In genomic region chr1:3902111-3902511, GRCh38 we compare ENCODE assay signal across 10 cellular contexts. TPM values are rescaled to one million over a fixed set of nuclear protein-coding genes. Genes with fewer than 3 reads are reported as not detected.
A peak's percentile ranks its signal among the peaks of the same experiment; 100 is the strongest.
DNase-seq lines count a peak whose midpoint lies in the region; ATAC-seq and TF ChIP-seq lines count a peak whose summit lies in the region.
"Had no signal": no experiment of that assay in that cellular context is flagged by ENCODE, and none has a peak within 500 bp of the region (broad histone marks: within the 10 kb centered on the region; RNA-seq: fewer than 3 reads in every experiment).

No MANE protein-coding gene starts in this region.

- no peak overlapping the region for H3K27ac Mint-ChIP-seq in glutamatergic neuron (ENCODE audit: unreplicated experiment)
- peak overlapping the region; percentile 59 to 85 for H3K27ac Mint-ChIP-seq in stimulated activated naive CD8-positive, alpha-beta T cell treated with anti-CD3 and anti-CD28 coated beads, Interleukin-15, amount 100 ng/mL, for 72 hours

- peak overlapping the region; percentile 52 for H3K4me3 Mint-ChIP-seq in glutamatergic neuron (ENCODE audit: unreplicated experiment)
- peak overlapping the region; percentile 91 to 98 for H3K4me3 Mint-ChIP-seq in stimulated activated naive CD8-positive, alpha-beta T cell treated with anti-CD3 and anti-CD28 coated beads, Interleukin-15, amount 100 ng/mL, for 72 hours

- no peak for TF ChIP-seq CTCF in glutamatergic neuron (IDR thresholded peaks at IDR 0.05; ENCODE audit: partially characterized antibody, unreplicated experiment)

- H3K4me1 Mint-ChIP-seq in glutamatergic neuron (ENCODE audit: low read depth, unreplicated experiment), result peaks cover 15% of the 10 kb centered on the region
- peaks cover 58% of the 10 kb centered on the region for H3K4me1 Mint-ChIP-seq in stimulated activated naive CD8-positive, alpha-beta T cell treated with anti-CD3 and anti-CD28 coated beads, Interleukin-15, amount 100 ng/mL, for 72 hours

- H3K9me3 Mint-ChIP-seq in glutamatergic neuron (ENCODE audit: unreplicated experiment), result peaks cover 4% of the 10 kb centered on the region
- H3K9me3 Mint-ChIP-seq in stimulated activated naive CD8-positive, alpha-beta T cell treated with anti-CD3 and anti-CD28 coated beads, Interleukin-15, amount 100 ng/mL, for 72 hours, result peaks cover 4 to 11% of the 10 kb centered on the region in 2 donors

- H3K36me3 Mint-ChIP-seq in glutamatergic neuron (ENCODE audit: unreplicated experiment), result no peaks in the 10 kb centered on the region

- H3K27me3 Mint-ChIP-seq in glutamatergic neuron (ENCODE audit: unreplicated experiment), result peaks cover 8% of the 10 kb centered on the region
- H3K27me3 Mint-ChIP-seq in stimulated activated naive CD8-positive, alpha-beta T cell treated with anti-CD3 and anti-CD28 coated beads, Interleukin-15, amount 100 ng/mL, for 72 hours, result no peaks in the 10 kb centered on the region

- DNase-seq in Right ventricle myocardium inferior (ENCODE audit: missing footprints) (peak; percentile 64), left cardiac atrium (no peak), glutamatergic neuron (no peak), GM19238 (ENCODE audit: insufficient read length, low spot score) (no peak), D341Med (ENCODE audit: low spot score) (no peak)
- peak; percentile 47 for DNase-seq in activated T-cell treated with anti-CD3 and anti-CD28 coated beads, Interleukin-2, amount 50 U/mL, for 1 hour
- DNase-seq in stimulated activated naive CD8-positive, alpha-beta T cell treated with anti-CD3 and anti-CD28 coated beads, Interleukin-15, amount 100 ng/mL, for 72 hours, result no peak
- DNase-seq: trophoblast cell, WERI-Rb-1 had no signal

- intact Hi-C loops in Right ventricle myocardium inferior (cut with DNase I) (no loop called here), left cardiac atrium (cut with DNase I) (no loop called here)

- ATAC-seq in Right ventricle myocardium inferior (no peak), left cardiac atrium (no peak), HG03139 (IDR thresholded peaks at IDR 0.05; ENCODE audit: unreplicated experiment) (no peak)
- ATAC-seq in stimulated activated naive CD8-positive, alpha-beta T cell treated with anti-CD3 and anti-CD28 coated beads, Interleukin-15, amount 100 ng/mL, for 72 hours, result no peak

RNA-seq across cellular contexts. Expression of gene C1orf174, which starts 2.0 kb away (rescaled TPM):
- 14.1 TPM for total RNA-seq in Right ventricle myocardium inferior
- total RNA-seq in left cardiac atrium, result 10 to 100 TPM; 13.2 to 14.0 TPM
- 16.9 TPM for total RNA-seq in glutamatergic neuron (ENCODE audit: unreplicated experiment)

RNA-seq across cellular contexts. Expression of gene DFFB, which starts 44.8 kb away (rescaled TPM):
- total RNA-seq in Right ventricle myocardium inferior (3.3 TPM), left cardiac atrium (1 to 10 TPM; 4.0 to 4.1 TPM), glutamatergic neuron (ENCODE audit: unreplicated experiment) (16.4 TPM)

RNA-seq across cellular contexts. Expression of gene CEP104, which starts 45.1 kb away (rescaled TPM):
- total RNA-seq in Right ventricle myocardium inferior (34.1 TPM), left cardiac atrium (10 to 100 TPM; 28.6 to 37.5 TPM), glutamatergic neuron (ENCODE audit: unreplicated experiment) (102 TPM)

Comparison
In these comparisons a context has a peak if more than half of its experiments do, and no peak if none do; other contexts are left out.
1. DNase-seq: peak in Right ventricle myocardium inferior (single experiment) and activated T-cell treated with anti-CD3 and anti-CD28 coated beads, Interleukin-2, amount 50 U/mL, for 1 hour (single experiment); none in left cardiac atrium (single experiment), glutamatergic neuron (single experiment), stimulated activated naive CD8-positive, alpha-beta T cell treated with anti-CD3 and anti-CD28 coated beads, Interleukin-15, amount 100 ng/mL, for 72 hours (0 of 2), GM19238 (single experiment) and D341Med (single experiment).